Comparison of ENCODE assay signal across 10 cellular contexts in the genomic region with DNA sequence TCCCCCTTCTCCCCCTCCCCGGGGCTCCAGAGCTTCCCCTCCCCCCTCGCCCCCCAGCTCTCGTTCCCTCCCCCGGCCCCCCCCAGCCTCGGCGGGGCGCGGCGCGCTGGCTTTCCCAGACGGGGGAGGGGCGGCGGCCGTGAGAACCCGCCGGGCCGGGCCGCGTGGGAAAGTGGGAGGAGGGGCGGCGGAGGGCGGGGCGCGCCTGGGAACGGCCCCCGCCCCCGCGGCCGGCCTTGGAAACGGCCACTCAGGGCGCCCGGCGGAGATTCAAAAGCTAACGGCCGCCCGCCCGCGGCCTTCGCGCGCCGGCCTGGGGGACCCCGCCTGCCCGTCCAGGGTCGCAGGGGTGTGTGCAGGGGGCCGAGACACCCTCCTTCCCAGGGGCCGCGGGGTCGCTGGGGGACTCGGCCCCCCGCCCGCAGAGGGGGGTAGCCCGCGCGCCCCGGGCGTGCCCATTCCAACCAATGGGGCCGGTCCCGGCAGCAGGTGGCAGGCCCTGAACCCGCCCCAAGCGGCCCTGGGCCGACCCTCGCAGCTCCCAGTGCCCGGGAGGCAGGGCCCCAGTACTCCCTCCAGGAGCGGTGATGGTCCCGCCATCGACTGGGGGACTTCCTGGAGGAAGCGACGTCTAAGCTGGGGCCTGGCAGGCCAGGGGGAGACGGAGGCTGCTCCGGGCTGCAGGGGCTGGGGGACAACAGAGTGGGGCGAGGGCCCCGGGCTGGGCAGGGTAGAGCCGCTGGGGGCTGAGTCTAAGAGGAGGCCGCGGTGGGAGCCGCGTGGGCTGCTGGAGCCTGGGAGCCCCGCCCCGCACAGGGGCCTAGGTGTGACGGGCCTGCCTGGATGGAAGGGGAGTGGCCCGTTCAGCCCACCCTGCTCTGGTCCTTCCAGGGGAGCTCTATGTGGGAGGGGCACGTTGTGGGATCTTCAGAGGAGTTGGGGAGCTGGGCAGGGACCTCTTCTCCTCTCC. TPM values are rescaled to one million over a fixed set of nuclear protein-coding genes. Genes with fewer than 3 reads are reported as not detected.
DNase-seq lines count a peak whose midpoint lies in the region; ATAC-seq and TF ChIP-seq lines count a peak whose summit lies in the region.
"Had no signal": no experiment of that assay in that cellular context is flagged by ENCODE, and none has a peak within 500 bp of the region (broad histone marks: within the 10 kb centered on the region; RNA-seq: fewer than 3 reads in every experiment).

No MANE protein-coding gene starts in this region.

- peak overlapping the region in 1 of 2 experiments; percentile 43; a peak in 2 of 4 replicates for H3K4me3 ChIP-seq in HCT116 (replicated peaks in 1 of 2; ENCODE audit: low read depth in 1 of 2, low read length in 2 of 2)
- H3K4me3 ChIP-seq in transverse colon: peak overlapping the region in 3 of 4 donors; percentile 27 to 44 (median 30)
- no peak overlapping the region for H3K4me3 ChIP-seq in CD4-positive, alpha-beta memory T cell (ENCODE audit: low read length in 2 of 2)

- peaks cover 5% of the 10 kb centered on the region for H3K27me3 Mint-ChIP-seq in activated naive CD8-positive, alpha-beta T cell treated with anti-CD3 and anti-CD28 coated beads for 36 hours
- peaks cover 0 to 2% of the 10 kb centered on the region in 2 donors for H3K27me3 Mint-ChIP-seq in CD4-positive, alpha-beta memory T cell
- H3K27me3 Mint-ChIP-seq: stimulated activated naive CD8-positive, alpha-beta T cell treated with anti-CD3 and anti-CD28 coated beads, Interleukin-15, Interleukin-2, amounts not matched to agents 100 ng/mL and 50 ng/mL, for 24 hours had no signal

- no peaks in the 10 kb centered on the region for H3K79me2 ChIP-seq in HCT116 (ENCODE audit: insufficient read depth, low read length)

- ATAC-seq in HCT116: peak; percentile 71
- ATAC-seq in HG02870 (IDR thresholded peaks at IDR 0.05; ENCODE audit: unreplicated experiment): no peak

- TF ChIP-seq POLR2A in HCT116 (IDR thresholded peaks at IDR 0.05; ENCODE audit: borderline replicate concordance, extremely low read depth, insufficient read depth, insufficient read length): no peak
- TF ChIP-seq POLR2A in transverse colon (IDR thresholded peaks at IDR 0.05): no peak

- H4K20me1 ChIP-seq in HCT116 (ENCODE audit: insufficient read depth): no peaks in the 10 kb centered on the region

- H3K27me3 ChIP-seq in HCT116 (ENCODE audit: insufficient read depth, low read length) (no peaks in the 10 kb centered on the region), transverse colon (peaks cover 17% of the 10 kb centered on the region)
- H3K27me3 ChIP-seq in CD4-positive, alpha-beta memory T cell (ENCODE audit: insufficient read depth, low read length): no peaks in the 10 kb centered on the region

- intact Hi-C loops in HCT116 (cut with micrococcal nuclease) (no loop called here), transverse colon (cut with DNase I; ENCODE audit: low total_unique reads) (no loop called here)
- intact Hi-C loops in CD4-positive, alpha-beta memory T cell (cut with micrococcal nuclease): no loop called here

- no TSS peak for BruUV-seq in HCT116 (replicated peaks; lab: Mats Ljungman, UMichigan)

- POLR2A ChIA-PET in HCT116 (lab: Charles Lee): interaction anchor here (1.0 kb wide), 1 partner anchor 9 kb away, joined by 3 read pairs; no protein-coding TSS in a partner anchor
- POLR2A ChIA-PET in CD4-positive, alpha-beta memory T cell (lab: Charles Lee; ENCODE audit: partially characterized antibody): interaction anchor here (1.3 kb wide), 1 partner anchor 75 kb away, joined by 3 read pairs; the partner anchor contains the start of gene TUBB4B

- peaks cover 6% of the 10 kb centered on the region for H3K4me1 Mint-ChIP-seq in activated naive CD8-positive, alpha-beta T cell treated with anti-CD3 and anti-CD28 coated beads for 36 hours
- H3K4me1 Mint-ChIP-seq in CD4-positive, alpha-beta memory T cell: peaks cover 0 to 5% (median 4%) of the 10 kb centered on the region in 4 donors

- peak overlapping the region; percentile 57 for H3K9ac ChIP-seq in HCT116 (ENCODE audit: low read length)

- peak overlapping the region; percentile 29 for H3K4me3 Mint-ChIP-seq in activated naive CD8-positive, alpha-beta T cell treated with anti-CD3 and anti-CD28 coated beads for 36 hours
- no peak overlapping the region for H3K4me3 Mint-ChIP-seq in CD4-positive, alpha-beta memory T cell
- H3K4me3 Mint-ChIP-seq: stimulated activated naive CD8-positive, alpha-beta T cell treated with anti-CD3 and anti-CD28 coated beads, Interleukin-15, Interleukin-2, amounts not matched to agents 100 ng/mL and 50 ng/mL, for 24 hours had no signal

- no peak overlapping the region for H3K27ac Mint-ChIP-seq in activated naive CD8-positive, alpha-beta T cell treated with anti-CD3 and anti-CD28 coated beads for 36 hours
- H3K27ac Mint-ChIP-seq in CD4-positive, alpha-beta memory T cell: no peak overlapping the region
- H3K27ac Mint-ChIP-seq: stimulated activated naive CD8-positive, alpha-beta T cell treated with anti-CD3 and anti-CD28 coated beads, Interleukin-15, Interleukin-2, amounts not matched to agents 100 ng/mL and 50 ng/mL, for 24 hours had no signal

- no peak for TF ChIP-seq RAD21 in HCT116 (IDR thresholded peaks at IDR 0.05; ENCODE audit: low read depth)

- H2AFZ ChIP-seq in HCT116 (ENCODE audit: low read depth, low read length, poor library complexity, severe bottlenecking): no peak overlapping the region

- H3K9me2 ChIP-seq in HCT116 (ENCODE audit: insufficient read depth): no peaks in the 10 kb centered on the region

- H3K36me3 Mint-ChIP-seq in activated naive CD8-positive, alpha-beta T cell treated with anti-CD3 and anti-CD28 coated beads for 36 hours: no peaks in the 10 kb centered on the region
- no peaks in the 10 kb centered on the region for H3K36me3 Mint-ChIP-seq in CD4-positive, alpha-beta memory T cell

- H3K9me3 Mint-ChIP-seq in activated naive CD8-positive, alpha-beta T cell treated with anti-CD3 and anti-CD28 coated beads for 36 hours: no peaks in the 10 kb centered on the region
- H3K9me3 Mint-ChIP-seq in CD4-positive, alpha-beta memory T cell: no peaks in the 10 kb centered on the region
- H3K9me3 Mint-ChIP-seq: stimulated activated naive CD8-positive, alpha-beta T cell treated with anti-CD3 and anti-CD28 coated beads, Interleukin-15, Interleukin-2, amounts not matched to agents 100 ng/mL and 50 ng/mL, for 24 hours had no signal

- H3K9me3 ChIP-seq in HCT116 (ENCODE audit: control insufficient read depth in 1 of 2, insufficient read depth in 1 of 2, low read depth in 1 of 2, low read length in 2 of 2) (no peaks in the 10 kb centered on the region), transverse colon (no peaks in the 10 kb centered on the region)
- H3K9me3 ChIP-seq in CD4-positive, alpha-beta memory T cell (ENCODE audit: control insufficient read depth in 1 of 2, low read length in 2 of 2): no peaks in the 10 kb centered on the region

- 22% methylated on average over 13 of the region's 83 CpGs; no CpG with 5 or more reads in 1 of the 2 donors for WGBS in transverse colon (ENCODE audit: low coverage in 1 of 2), 2 donors

- H3K36me3 ChIP-seq in HCT116 (ENCODE audit: control insufficient read depth in 1 of 2, insufficient read depth in 2 of 2, low read length in 2 of 2) (no peaks in the 10 kb centered on the region), transverse colon (no peaks in the 10 kb centered on the region)
- H3K36me3 ChIP-seq in CD4-positive, alpha-beta memory T cell (ENCODE audit: insufficient read depth, low read length): no peaks in the 10 kb centered on the region

- CTCF ChIA-PET in HCT116 (lab: Charles Lee): interaction anchor here (1.2 to 1.3 kb wide), 2 partner anchors 14 to 107 kb away, joined by 3 to 7 read pairs; partner anchors contain the start of genes EXD3 and NRARP
- CTCF ChIA-PET in CD4-positive, alpha-beta memory T cell (lab: Charles Lee; ENCODE audit: partially characterized antibody): no interaction called here

- RAD21 ChIA-PET in HCT116 (lab: Charles Lee; ENCODE audit: low non-redundant PET in 1 of 2, low total read pairs in 2 of 2, uncharacterized antibody in 2 of 2, unreplicated experiment in 2 of 2): no interaction called here

- no peak for TF ChIP-seq CTCF in HCT116 (IDR thresholded peaks at IDR 0.05 in 2 of 3, conservative IDR thresholded peaks at IDR 0.05 in 1 of 3; ENCODE audit: borderline replicate concordance in 1 of 3, insufficient read depth in 1 of 3, low read depth in 2 of 3, low read length in 2 of 3)
- TF ChIP-seq CTCF in transverse colon (IDR thresholded peaks at IDR 0.05): no peak

- H3K4me1 ChIP-seq in HCT116 (ENCODE audit: control insufficient read depth in 1 of 2, insufficient read depth in 2 of 2, low read length in 2 of 2) (peaks cover 23 to 42% of the 10 kb centered on the region in 2 experiments), transverse colon (peaks cover 14 to 44% (median 30%) of the 10 kb centered on the region in 4 donors)
- peaks cover 10% of the 10 kb centered on the region for H3K4me1 ChIP-seq in CD4-positive, alpha-beta memory T cell (ENCODE audit: insufficient read depth, low read length)

- H3K4me2 ChIP-seq in HCT116 (ENCODE audit: low read length): peak overlapping the region; percentile 71

- DNase-seq in D341Med (ENCODE audit: low spot score) (peak; percentile 49), HCT116 (ENCODE audit: low read depth, low spot score) (no peak), iPS-NIHi11 (ENCODE audit: low spot score) (peak; percentile 91), transverse colon (peak; percentile 66), superior temporal gyrus (ENCODE audit: extremely low spot score) (no peak)
- peak; percentile 44 for DNase-seq in activated naive CD8-positive, alpha-beta T cell treated with anti-CD3 and anti-CD28 coated beads for 36 hours
- no peak for DNase-seq in CD4-positive, alpha-beta memory T cell

- no peak for TF ChIP-seq EP300 in transverse colon (IDR thresholded peaks at IDR 0.05; ENCODE audit: low read depth)

- H3K27ac ChIP-seq in HCT116 (ENCODE audit: low read depth, low read length): peak overlapping the region; percentile 55; the same call in 1 of the 2 replicates
- peak overlapping the region in 3 of 4 donors; percentile 41 to 94 (median 52) for H3K27ac ChIP-seq in transverse colon
- no peak overlapping the region for H3K27ac ChIP-seq in CD4-positive, alpha-beta memory T cell (ENCODE audit: low read depth, low read length)

- in situ Hi-C loops in transverse colon (cut with MboI; ENCODE audit: low pct_ligation_motif_present in 1 of 4, low pct_unique_long_range_greater_than_20kb in 1 of 4, low sequenced_read_pairs in 3 of 4): no loop called here

RNA-seq across cellular contexts. Expression of gene NRARP, which starts 14.2 kb away (rescaled TPM):
- total RNA-seq in HCT116 (2021; ENCODE audit: unreplicated experiment): 22.2 TPM
- 5.9 and 7.2 TPM in 2 replicates for polyA plus RNA-seq in HCT116 (2012)
- 1 to 10 TPM; 5.0 to 5.3 TPM for total RNA-seq in activated naive CD8-positive, alpha-beta T cell treated with anti-CD3 and anti-CD28 coated beads for 36 hours
- total RNA-seq in transverse colon: 100 to 1,000 TPM in 3 of 4 donors, 10 to 100 TPM in 1; 92.0 to 343 (median 134) TPM
- under 1 TPM; 0.25 to 0.29 TPM for total RNA-seq in CD4-positive, alpha-beta memory T cell
- not detected for polyA plus RNA-seq in CD4-positive, alpha-beta memory T cell
- total RNA-seq: LHCN-M2 had no signal

RNA-seq across cellular contexts. Expression of gene TOR4A, which starts 38.8 kb away (rescaled TPM):
- total RNA-seq in HCT116 (2021; ENCODE audit: unreplicated experiment): 34.0 TPM
- polyA plus RNA-seq in HCT116 (2012): 21.6 and 22.8 TPM in 2 replicates
- 1 to 10 TPM; 3.6 to 3.9 TPM for total RNA-seq in activated naive CD8-positive, alpha-beta T cell treated with anti-CD3 and anti-CD28 coated beads for 36 hours
- total RNA-seq in transverse colon: 100 to 1,000 TPM in 1 of 4 donors, 10 to 100 TPM in 3; 49.2 to 121 (median 71.7) TPM
- 1 to 10 TPM; 2.1 TPM for total RNA-seq in CD4-positive, alpha-beta memory T cell
- under 1 TPM; 0.46 to 0.78 TPM for polyA plus RNA-seq in CD4-positive, alpha-beta memory T cell

Comparison
In these comparisons a context has a peak if more than half of its experiments do, and no peak if none do; other contexts are left out.
1. DNase-seq: peak in D341Med (single experiment), activated naive CD8-positive, alpha-beta T cell treated with anti-CD3 and anti-CD28 coated beads for 36 hours (single experiment), iPS-NIHi11 (single experiment) and transverse colon (single experiment); none in HCT116 (single experiment), CD4-positive, alpha-beta memory T cell (0 of 5) and superior temporal gyrus (single experiment).
2. H3K4me3 ChIP-seq: peak in transverse colon (3 of 4); none in CD4-positive, alpha-beta memory T cell (0 of 2).
3. RNA of gene NRARP, which starts 14.2 kb away (total RNA-seq): 92.0 to 343 TPM in transverse colon, 22.2 TPM in HCT116 (single experiment) and 5.0 to 5.3 TPM in activated naive CD8-positive, alpha-beta T cell treated with anti-CD3 and anti-CD28 coated beads for 36 hours; 0.25 to 0.29 TPM in CD4-positive, alpha-beta memory T cell; every median in the first group is over 4 times any median in the second.